In genomic region chr4:7535619-7536018, GRCh38 we compare ENCODE assay signal across 1 cellular context.
TF ChIP-seq lines count a peak whose summit lies in the region.

No MANE protein-coding gene starts in this region.

TF ChIP-seq in H1, 55 proteins besides CTCF, POLR2A, EP300 and RAD21:
- no peak for TF ChIP-seq JUND (IDR thresholded peaks at IDR 0.05; ENCODE audit: low read length)
- no peak for TF ChIP-seq RNF2 (IDR thresholded peaks at IDR 0.05; ENCODE audit: borderline replicate concordance, low read depth, low read length, missing control alignments, poor library complexity, severe bottlenecking)
- TF ChIP-seq SP4 (IDR thresholded peaks at IDR 0.05; ENCODE audit: low read length), result no peak
- TF ChIP-seq EZH2 (IDR thresholded peaks at IDR 0.05; ENCODE audit: low read depth, low read length, severe bottlenecking), result no peak
- no peak for TF ChIP-seq CEBPB (IDR thresholded peaks at IDR 0.05; ENCODE audit: low read depth, low read length)
- TF ChIP-seq EGR1 (IDR thresholded peaks at IDR 0.05; ENCODE audit: borderline replicate concordance, low read depth, low read length), result no peak
- no peak for TF ChIP-seq ZNF274 (IDR thresholded peaks at IDR 0.05; ENCODE audit: borderline replicate concordance, extremely low read depth, low read length)
TF ChIP-seq in H1: peak in this region for 0.
